In genomic region chr2:169090133-169090820, GRCh38 we compare ENCODE assay signal across 1 cellular context.
TF ChIP-seq lines count a peak whose summit lies in the region.

No MANE protein-coding gene starts in this region.

TF ChIP-seq in GM23338, 12 proteins besides CTCF, POLR2A, EP300 and RAD21 (continued from another document):
- no peak for TF ChIP-seq ZNF331 (CRISPR knock-in tag; IDR thresholded peaks at IDR 0.05; ENCODE audit: low read depth)
- TF ChIP-seq JUNB (IDR thresholded peaks at IDR 0.05; ENCODE audit: unreplicated experiment): no peak
- TF ChIP-seq STAT1 (IDR thresholded peaks at IDR 0.05; ENCODE audit: unreplicated experiment): no peak
- no peak for TF ChIP-seq POLR2AphosphoS5 (IDR thresholded peaks at IDR 0.05; ENCODE audit: low read depth)
- no peak for TF ChIP-seq NANOG (IDR thresholded peaks at IDR 0.05; ENCODE audit: borderline replicate concordance)
- no peak for TF ChIP-seq ETS1 (IDR thresholded peaks at IDR 0.05)
- TF ChIP-seq ZNF114 (CRISPR knock-in tag; IDR thresholded peaks at IDR 0.05): no peak
- TF ChIP-seq, protein P1, sequence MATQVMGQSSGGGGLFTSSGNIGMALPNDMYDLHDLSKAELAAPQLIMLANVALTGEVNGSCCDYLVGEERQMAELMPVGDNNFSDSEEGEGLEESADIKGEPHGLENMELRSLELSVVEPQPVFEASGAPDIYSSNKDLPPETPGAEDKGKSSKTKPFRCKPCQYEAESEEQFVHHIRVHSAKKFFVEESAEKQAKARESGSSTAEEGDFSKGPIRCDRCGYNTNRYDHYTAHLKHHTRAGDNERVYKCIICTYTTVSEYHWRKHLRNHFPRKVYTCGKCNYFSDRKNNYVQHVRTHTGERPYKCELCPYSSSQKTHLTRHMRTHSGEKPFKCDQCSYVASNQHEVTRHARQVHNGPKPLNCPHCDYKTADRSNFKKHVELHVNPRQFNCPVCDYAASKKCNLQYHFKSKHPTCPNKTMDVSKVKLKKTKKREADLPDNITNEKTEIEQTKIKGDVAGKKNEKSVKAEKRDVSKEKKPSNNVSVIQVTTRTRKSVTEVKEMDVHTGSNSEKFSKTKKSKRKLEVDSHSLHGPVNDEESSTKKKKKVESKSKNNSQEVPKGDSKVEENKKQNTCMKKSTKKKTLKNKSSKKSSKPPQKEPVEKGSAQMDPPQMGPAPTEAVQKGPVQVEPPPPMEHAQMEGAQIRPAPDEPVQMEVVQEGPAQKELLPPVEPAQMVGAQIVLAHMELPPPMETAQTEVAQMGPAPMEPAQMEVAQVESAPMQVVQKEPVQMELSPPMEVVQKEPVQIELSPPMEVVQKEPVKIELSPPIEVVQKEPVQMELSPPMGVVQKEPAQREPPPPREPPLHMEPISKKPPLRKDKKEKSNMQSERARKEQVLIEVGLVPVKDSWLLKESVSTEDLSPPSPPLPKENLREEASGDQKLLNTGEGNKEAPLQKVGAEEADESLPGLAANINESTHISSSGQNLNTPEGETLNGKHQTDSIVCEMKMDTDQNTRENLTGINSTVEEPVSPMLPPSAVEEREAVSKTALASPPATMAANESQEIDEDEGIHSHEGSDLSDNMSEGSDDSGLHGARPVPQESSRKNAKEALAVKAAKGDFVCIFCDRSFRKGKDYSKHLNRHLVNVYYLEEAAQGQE (IDR thresholded peaks at IDR 0.05; ENCODE audit: unreplicated experiment): no peak
- no peak for TF ChIP-seq EZH2 (IDR thresholded peaks at IDR 0.05; ENCODE audit: low read depth, unreplicated experiment)
- TF ChIP-seq EZH2phosphoT487 (IDR thresholded peaks at IDR 0.05; ENCODE audit: unreplicated experiment): no peak
